8 cellular contexts compared by ENCODE assay signal in genomic region chr14:20971705-20972021, GRCh38. TPM values are rescaled to one million over a fixed set of nuclear protein-coding genes. Genes with fewer than 3 reads are reported as not detected.
A peak's percentile ranks its signal among the peaks of the same experiment; 100 is the strongest.
DNase-seq lines count a peak whose midpoint lies in the region; ATAC-seq and TF ChIP-seq lines count a peak whose summit lies in the region.

No MANE protein-coding gene starts in this region.

- H3K36me3 Mint-ChIP-seq in natural killer cell treated with Interleukin-12 subunit alpha and Interleukin-12 subunit beta and Interleukin-15 and Interleukin-18, amount 100 ng/mL, for 72 hours, result no peaks in the 10 kb centered on the region

- in situ Hi-C loops in G401 (cut with HindIII; ENCODE audit: low sequenced_read_pairs), result no loop called here

- peaks cover 31 to 46% of the 10 kb centered on the region in 2 donors for H3K27me3 Mint-ChIP-seq in natural killer cell treated with Interleukin-12 subunit alpha and Interleukin-12 subunit beta and Interleukin-15 and Interleukin-18, amount 100 ng/mL, for 72 hours

- DNase-seq in choroid plexus epithelial cell (ENCODE audit: low read depth) (no peak), G401 (ENCODE audit: low spot score) (no peak), foreskin melanocyte (no peak), SIG-M5 treated with dmso at 0.1 percent for 504 hours (lab: John Stamatoyannopoulos, UW; ENCODE audit: unreplicated experiment) (no peak)
- no peak for DNase-seq in natural killer cell treated with Interleukin-12 subunit alpha and Interleukin-12 subunit beta and Interleukin-15 and Interleukin-18, amount 100 ng/mL, for 72 hours (ENCODE audit: low spot score)
- no peak for DNase-seq in activated effector memory CD4-positive, alpha-beta T cell treated with anti-CD3 and anti-CD28 coated beads, Interleukin-2, amount 50 U/mL, for 16 hours

- peak overlapping the region in 1 of 2 donors; percentile 72 for H3K27ac Mint-ChIP-seq in natural killer cell treated with Interleukin-12 subunit alpha and Interleukin-12 subunit beta and Interleukin-15 and Interleukin-18, amount 100 ng/mL, for 72 hours

- no peak for TF ChIP-seq CTCF in choroid plexus epithelial cell (conservative IDR thresholded peaks at IDR 0.05; ENCODE audit: low read depth, low read length)

- peak overlapping the region; percentile 71 for H3K4me3 ChIP-seq in choroid plexus epithelial cell (ENCODE audit: low read depth, low read length)

- ATAC-seq in GM18508 (IDR thresholded peaks at IDR 0.05; ENCODE audit: insufficient read depth, unreplicated experiment), result peak; percentile 19
- ATAC-seq in HG03378 (IDR thresholded peaks at IDR 0.05; ENCODE audit: unreplicated experiment), result peak; percentile 30
- ATAC-seq in natural killer cell treated with Interleukin-12 subunit alpha and Interleukin-12 subunit beta and Interleukin-15 and Interleukin-18, amount 100 ng/mL, for 72 hours, result no peak

- peak overlapping the region; percentile 94 for H3K4me3 Mint-ChIP-seq in natural killer cell treated with Interleukin-12 subunit alpha and Interleukin-12 subunit beta and Interleukin-15 and Interleukin-18, amount 100 ng/mL, for 72 hours

- H3K4me1 Mint-ChIP-seq in natural killer cell treated with Interleukin-12 subunit alpha and Interleukin-12 subunit beta and Interleukin-15 and Interleukin-18, amount 100 ng/mL, for 72 hours (ENCODE audit: low read depth in 2 of 2), result peaks cover 10 to 12% of the 10 kb centered on the region in 2 donors

- H3K9me3 Mint-ChIP-seq in natural killer cell treated with Interleukin-12 subunit alpha and Interleukin-12 subunit beta and Interleukin-15 and Interleukin-18, amount 100 ng/mL, for 72 hours, result no peaks in the 10 kb centered on the region

RNA-seq across cellular contexts. Expression of gene RNASE2, which starts 16.4 kb away (rescaled TPM):
- not detected for total RNA-seq in natural killer cell treated with Interleukin-12 subunit alpha and Interleukin-12 subunit beta and Interleukin-15 and Interleukin-18, amount 100 ng/mL, for 72 hours
- total RNA-seq in G401 (2014; rRNA removed; shearing (Covaris generic)), result not detected in 2 replicates

RNA-seq across cellular contexts. Expression of gene METTL17, which starts 18.1 kb away (rescaled TPM):
- 100 to 1,000 TPM in 1 of 2 donors, 10 to 100 TPM in 1; 70.5 to 101 TPM for total RNA-seq in natural killer cell treated with Interleukin-12 subunit alpha and Interleukin-12 subunit beta and Interleukin-15 and Interleukin-18, amount 100 ng/mL, for 72 hours
- 88.2 and 157 TPM in 2 replicates for total RNA-seq in G401 (2014; rRNA removed; shearing (Covaris generic))

RNA-seq across cellular contexts. Expression of gene SLC39A2, which starts 27.4 kb away (rescaled TPM):
- total RNA-seq in natural killer cell treated with Interleukin-12 subunit alpha and Interleukin-12 subunit beta and Interleukin-15 and Interleukin-18, amount 100 ng/mL, for 72 hours, result under 1 TPM in 1 of 2 donors, not detected in 1; 0.53 TPM
- not detected in 2 replicates for total RNA-seq in G401 (2014; rRNA removed; shearing (Covaris generic))

RNA-seq across cellular contexts. Expression of gene NDRG2, which starts 53.2 kb away (rescaled TPM):
- 1 to 10 TPM; 1.9 to 3.1 TPM for total RNA-seq in natural killer cell treated with Interleukin-12 subunit alpha and Interleukin-12 subunit beta and Interleukin-15 and Interleukin-18, amount 100 ng/mL, for 72 hours
- total RNA-seq in G401 (2014; rRNA removed; shearing (Covaris generic)), result 28.6 and 40.4 TPM in 2 replicates

RNA-seq across cellular contexts. Expression of gene TPPP2, which starts 58.4 kb away (rescaled TPM):
- not detected for total RNA-seq in natural killer cell treated with Interleukin-12 subunit alpha and Interleukin-12 subunit beta and Interleukin-15 and Interleukin-18, amount 100 ng/mL, for 72 hours
- total RNA-seq in G401 (2014; rRNA removed; shearing (Covaris generic)), result not detected in 2 replicates

Comparison
In these comparisons a context has a peak if more than half of its experiments do, and no peak if none do; other contexts are left out.
1. ATAC-seq: peak in GM18508 (single experiment) and HG03378 (single experiment); none in natural killer cell treated with Interleukin-12 subunit alpha and Interleukin-12 subunit beta and Interleukin-15 and Interleukin-18, amount 100 ng/mL, for 72 hours (0 of 2).